In the genomic region with DNA sequence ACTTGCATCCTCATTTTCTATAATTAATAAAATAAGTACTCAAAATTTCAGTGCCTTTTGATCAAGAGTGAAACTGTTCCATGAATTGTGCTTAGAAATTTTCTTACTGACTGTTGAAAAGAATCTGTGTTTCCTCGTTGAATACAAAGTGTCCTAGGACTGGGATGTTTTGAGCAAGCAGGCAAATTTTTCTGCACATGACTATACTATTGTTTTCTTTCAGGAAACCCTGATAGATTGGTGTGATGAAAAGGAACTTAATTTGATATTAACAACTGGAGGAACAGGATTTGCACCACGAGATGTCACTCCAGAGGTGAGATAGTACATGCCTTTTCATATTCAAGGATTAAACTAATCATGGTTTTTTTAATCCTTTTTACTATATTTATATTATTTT, we compare ENCODE assay signal across 20 cellular contexts.
DNase-seq lines count a peak whose midpoint lies in the region; ATAC-seq, FAIRE-seq and TF ChIP-seq lines count a peak whose summit lies in the region.
"Had no signal": no experiment of that assay in that cellular context is flagged by ENCODE, and none has a peak within 500 bp of the region (broad histone marks: within the 10 kb centered on the region; RNA-seq: fewer than 3 reads in every experiment).

No MANE protein-coding gene starts in this region.

- H3K27ac ChIP-seq in endothelial cell of umbilical vein (ENCODE audit: insufficient read depth, low read depth, low read length), result no peak overlapping the region

- dilution Hi-C loops in endothelial cell of umbilical vein (cut with MboI; ENCODE audit: extremely low pct_ligation_motif_present, low sequenced_read_pairs), result loop anchor here (25.0 kb wide), 1 partner anchor 88 kb away; no protein-coding TSS in a partner anchor

- H3K9me1 ChIP-seq in endothelial cell of umbilical vein (replicated peaks; ENCODE audit: control insufficient read depth, extremely low read depth, insufficient read depth, low read length), result no peaks in the 10 kb centered on the region

- no peaks in the 10 kb centered on the region for H3K36me3 Mint-ChIP-seq in activated T-helper 17 cell treated with anti-CD3 and anti-CD28 coated beads, Interleukin-2, amount 50 U/mL, for 72 hours (ENCODE audit: low read depth)
- H3K36me3 Mint-ChIP-seq: CD14-positive monocyte had no signal

- no peaks in the 10 kb centered on the region for H3K27me3 Mint-ChIP-seq in activated T-helper 17 cell treated with anti-CD3 and anti-CD28 coated beads, Interleukin-2, amount 50 U/mL, for 72 hours
- H3K27me3 Mint-ChIP-seq in stimulated activated naive CD8-positive, alpha-beta T cell treated with anti-CD3 and anti-CD28 coated beads, Interleukin-15, amount 100 ng/mL, for 72 hours, result no peaks in the 10 kb centered on the region
- H3K27me3 Mint-ChIP-seq: B cell had no signal

- peak overlapping the region; percentile 16 for H3K4me2 ChIP-seq in endothelial cell of umbilical vein (ENCODE audit: insufficient read depth, low read length)

- H3K4me3 ChIP-seq in endothelial cell of umbilical vein (replicated peaks in 1 of 3; ENCODE audit: insufficient read depth in 1 of 3, low read depth in 1 of 3, low read length in 3 of 3), result no peak overlapping the region

- no peak overlapping the region for H3K4me3 Mint-ChIP-seq in activated T-helper 17 cell treated with anti-CD3 and anti-CD28 coated beads, Interleukin-2, amount 50 U/mL, for 72 hours
- no peak overlapping the region for H3K4me3 Mint-ChIP-seq in stimulated activated naive CD8-positive, alpha-beta T cell treated with anti-CD3 and anti-CD28 coated beads, Interleukin-15, amount 100 ng/mL, for 72 hours
- H3K4me3 Mint-ChIP-seq: B cell, CD14-positive monocyte had no signal

- H3K79me2 ChIP-seq in endothelial cell of umbilical vein (ENCODE audit: control insufficient read depth, insufficient read depth, low read length), result no peaks in the 10 kb centered on the region

- H3K9me3 ChIP-seq in endothelial cell of umbilical vein (replicated peaks; ENCODE audit: control insufficient read depth, insufficient read depth, low read length), result no peaks in the 10 kb centered on the region

- POLR2A ChIA-PET in endothelial cell of umbilical vein (lab: Charles Lee), result no interaction called here

- no peaks in the 10 kb centered on the region for H4K20me1 ChIP-seq in endothelial cell of umbilical vein (replicated peaks; ENCODE audit: control insufficient read depth, extremely low read depth, insufficient read depth, low read length)

- H2AFZ ChIP-seq in endothelial cell of umbilical vein (ENCODE audit: low read depth, low read length), result no peak overlapping the region

- no peak overlapping the region for H3K9ac ChIP-seq in endothelial cell of umbilical vein (replicated peaks; ENCODE audit: extremely low read depth, insufficient read depth, low read length)

- TF ChIP-seq POLR2A in endothelial cell of umbilical vein (IDR thresholded peaks at IDR 0.05; ENCODE audit: low read depth, low read length), result no peak

- no peak for TF ChIP-seq CTCF in endothelial cell of umbilical vein (IDR thresholded peaks at IDR 0.05; ENCODE audit: extremely low read depth in 1 of 2, insufficient read depth in 1 of 2, low read depth in 1 of 2, low read length in 2 of 2)

- H3K27ac Mint-ChIP-seq in activated T-helper 17 cell treated with anti-CD3 and anti-CD28 coated beads, Interleukin-2, amount 50 U/mL, for 72 hours, result no peak overlapping the region
- no peak overlapping the region for H3K27ac Mint-ChIP-seq in stimulated activated naive CD8-positive, alpha-beta T cell treated with anti-CD3 and anti-CD28 coated beads, Interleukin-15, amount 100 ng/mL, for 72 hours
- H3K27ac Mint-ChIP-seq: B cell, CD14-positive monocyte had no signal

- H3K4me1 Mint-ChIP-seq in activated T-helper 17 cell treated with anti-CD3 and anti-CD28 coated beads, Interleukin-2, amount 50 U/mL, for 72 hours, result no peaks in the 10 kb centered on the region
- no peaks in the 10 kb centered on the region for H3K4me1 Mint-ChIP-seq in stimulated activated naive CD8-positive, alpha-beta T cell treated with anti-CD3 and anti-CD28 coated beads, Interleukin-15, amount 100 ng/mL, for 72 hours
- H3K4me1 Mint-ChIP-seq: B cell, CD14-positive monocyte had no signal

- ATAC-seq in activated T-helper 17 cell treated with anti-CD3 and anti-CD28 coated beads, Interleukin-2, amount 50 U/mL, for 72 hours (replicated peaks), result no peak
- ATAC-seq in stimulated activated naive CD8-positive, alpha-beta T cell treated with anti-CD3 and anti-CD28 coated beads, Interleukin-15, amount 100 ng/mL, for 72 hours, result no peak
- ATAC-seq: HCT116 had no signal

- no peaks in the 10 kb centered on the region for H3K27me3 ChIP-seq in endothelial cell of umbilical vein (ENCODE audit: control insufficient read depth in 2 of 2, insufficient read depth in 2 of 2, low read length in 2 of 2)

- FAIRE-seq in HTR-8/SVneo (lab: Jason Lieb, UNC) (peak; percentile 91), endothelial cell of umbilical vein (lab: Jason Lieb, UNC) (peak; percentile 80)
- FAIRE-seq: A204.1, GM19239 had no signal

- DNase-seq in HTR-8/SVneo (ENCODE audit: insufficient read length, low spot score), result no peak
- DNase-seq in endothelial cell of umbilical vein (ENCODE audit: low read depth, low spot score), result peak; percentile 76
- peak; percentile 37 for DNase-seq in inferior parietal cortex (ENCODE audit: extremely low spot score)
- peak; percentile 69 for DNase-seq in superior temporal gyrus (ENCODE audit: extremely low spot score)
- DNase-seq in DMS153 treated with DMSO at 0.1 percent for 48 hours (lab: John Stamatoyannopoulos, UW; ENCODE audit: unreplicated experiment), result no peak
- DNase-seq in stimulated activated naive CD8-positive, alpha-beta T cell treated with anti-CD3 and anti-CD28 coated beads, Interleukin-15, amount 100 ng/mL, for 72 hours, result no peak
- DNase-seq: DMS79, GOT3, Kasumi-1, NCI-H1417, NCI-H1694 treated with DMSO at 0.1 percent for 48 hours, NCI-H446 treated with DMSO at 0.1 percent for 48 hours, NCI-H526 treated with DMSO at 0.1 percent for 48 hours, Right ventricle myocardium superior had no signal

- H3K9me3 Mint-ChIP-seq in activated T-helper 17 cell treated with anti-CD3 and anti-CD28 coated beads, Interleukin-2, amount 50 U/mL, for 72 hours, result no peaks in the 10 kb centered on the region
- no peaks in the 10 kb centered on the region for H3K9me3 Mint-ChIP-seq in stimulated activated naive CD8-positive, alpha-beta T cell treated with anti-CD3 and anti-CD28 coated beads, Interleukin-15, amount 100 ng/mL, for 72 hours

- no TSS peak for BruUV-seq in endothelial cell of umbilical vein (replicated peaks; lab: Mats Ljungman, UMichigan)

- intact Hi-C loops in endothelial cell of umbilical vein (cut with micrococcal nuclease), result no loop called here

- H3K36me3 ChIP-seq in endothelial cell of umbilical vein (ENCODE audit: control insufficient read depth in 2 of 2, extremely low read depth in 1 of 2, insufficient read depth in 2 of 2, low read length in 2 of 2), result no peaks in the 10 kb centered on the region

- CTCF ChIA-PET in endothelial cell of umbilical vein (lab: Charles Lee), result no interaction called here

- peaks cover 16% of the 10 kb centered on the region for H3K4me1 ChIP-seq in endothelial cell of umbilical vein (ENCODE audit: control insufficient read depth, extremely low read depth, insufficient read depth, low read length)

TF ChIP-seq in endothelial cell of umbilical vein, 7 proteins besides CTCF, POLR2A, EP300 and RAD21:
- TF ChIP-seq GATA2 (IDR thresholded peaks at IDR 0.05; ENCODE audit: insufficient read depth, insufficient read length, low read depth, low read length) (no peak), POLR2AphosphoS5 (IDR thresholded peaks at IDR 0.05; ENCODE audit: insufficient read depth, low read depth, low read length) (no peak), MYC (IDR thresholded peaks at IDR 0.05; ENCODE audit: low read depth, low read length) (no peak), FOS (IDR thresholded peaks at IDR 0.05; ENCODE audit: borderline replicate concordance, insufficient read depth, low read length) (no peak)

Comparison
In these comparisons a context has a peak if more than half of its experiments do, and no peak if none do; other contexts are left out.
1. DNase-seq: peak in endothelial cell of umbilical vein (single experiment), inferior parietal cortex (single experiment) and superior temporal gyrus (single experiment); none in HTR-8/SVneo (single experiment), DMS153 treated with DMSO at 0.1 percent for 48 hours (single experiment) and stimulated activated naive CD8-positive, alpha-beta T cell treated with anti-CD3 and anti-CD28 coated beads, Interleukin-15, amount 100 ng/mL, for 72 hours (0 of 2).